In genomic region chr19:8526345-8527062, GRCh38 we compare ENCODE assay signal across 8 cellular contexts.
DNase-seq lines count a peak whose midpoint lies in the region; ATAC-seq and TF ChIP-seq lines count a peak whose summit lies in the region.

No MANE protein-coding gene starts in this region.

- H3K36me3 ChIP-seq in neutrophil, result peaks cover 100% of the 10 kb centered on the region

- no peak for ATAC-seq in HG03097 (IDR thresholded peaks at IDR 0.05; ENCODE audit: low FRiP score, unreplicated experiment)

- H3K4me1 ChIP-seq in neutrophil (ENCODE audit: control insufficient read depth in 1 of 2, insufficient read depth in 1 of 2, low read depth in 1 of 2, low read length in 1 of 2), result no peaks in the 10 kb centered on the region

- H3K27ac ChIP-seq in neutrophil, result peak overlapping the region; percentile 52

- peak overlapping the region; percentile 99 for H3K4me3 ChIP-seq in AG09309 (ENCODE audit: control insufficient read depth, low read depth, low read length)
- H3K4me3 ChIP-seq in WI38 (ENCODE audit: low read depth, low read length), result peak overlapping the region; percentile 74
- no peak overlapping the region for H3K4me3 ChIP-seq in neutrophil (ENCODE audit: low read depth in 1 of 2, low read length in 1 of 2)

- H3K9me3 ChIP-seq in neutrophil, result peaks cover 34% of the 10 kb centered on the region

- TF ChIP-seq CTCF in AG09309 (IDR thresholded peaks at IDR 0.05; ENCODE audit: control insufficient read depth, insufficient read depth, low read depth, low read length, missing control alignments) (no peak), WI38 (IDR thresholded peaks at IDR 0.05; ENCODE audit: low read depth, low read length) (no peak), neutrophil (IDR thresholded peaks at IDR 0.05) (no peak)

- no peaks in the 10 kb centered on the region for H3K27me3 ChIP-seq in neutrophil

- no peak for DNase-seq in AG09309 (ENCODE audit: low read depth)
- DNase-seq in HuH-7 (ENCODE audit: low spot score), result peak; percentile 82
- peak; percentile 84 for DNase-seq in glomerular visceral epithelial cell (ENCODE audit: extremely low spot score)
- DNase-seq in activated CD4-positive, CD25-positive, alpha-beta regulatory T cell treated with anti-CD3 and anti-CD28 coated beads, Interleukin-2, amount 50 U/mL, for 72 hours, result no peak
- DNase-seq in activated CD8-positive, alpha-beta memory T cell treated with anti-CD3 and anti-CD28 coated beads for 24 hours, result no peak

Comparison
In these comparisons a context has a peak if more than half of its experiments do, and no peak if none do; other contexts are left out.
1. DNase-seq: peak in HuH-7 (single experiment) and glomerular visceral epithelial cell (single experiment); none in AG09309 (single experiment), activated CD4-positive, CD25-positive, alpha-beta regulatory T cell treated with anti-CD3 and anti-CD28 coated beads, Interleukin-2, amount 50 U/mL, for 72 hours (single experiment) and activated CD8-positive, alpha-beta memory T cell treated with anti-CD3 and anti-CD28 coated beads for 24 hours (single experiment).
2. H3K4me3 ChIP-seq: peak in AG09309 (single experiment) and WI38 (single experiment); none in neutrophil (0 of 2).